In the genomic region with DNA sequence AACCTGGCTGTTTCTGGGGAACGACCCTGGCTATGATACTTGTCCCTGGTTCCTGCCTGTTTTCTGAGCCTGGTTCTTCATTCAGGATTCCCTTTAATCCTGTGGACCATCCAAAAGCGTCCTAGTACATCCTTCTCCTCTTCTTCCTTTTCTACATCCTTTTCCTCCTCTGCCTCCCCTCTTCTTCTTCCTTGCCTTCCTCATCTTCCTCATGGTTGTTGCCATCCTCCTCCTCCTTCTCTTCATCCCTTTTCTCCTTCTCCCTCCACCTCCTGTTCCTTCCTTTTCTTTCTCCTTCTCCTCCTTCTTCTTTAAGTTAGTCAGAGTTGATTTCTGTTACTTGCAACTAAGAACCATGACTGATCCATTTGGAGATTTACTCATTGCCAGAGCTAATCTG, we compare ENCODE assay signal across 29 cellular contexts.
"Had no signal": no experiment of that assay in that cellular context is flagged by ENCODE, and none has a peak within 500 bp of the region (broad histone marks: within the 10 kb centered on the region; RNA-seq: fewer than 3 reads in every experiment).

No MANE protein-coding gene starts in this region.

- H3K27ac ChIP-seq: body of pancreas, breast epithelium, Peyer's patch, RWPE1 had no signal

- DNase-seq: activated CD4-positive, alpha-beta T cell treated with anti-CD3 and anti-CD28 coated beads, Interleukin-2, amount 10 ng/mL, durations not matched to agents 24 days and 14 days; activated CD4-positive, alpha-beta T cell treated with anti-CD3 and anti-CD28 coated beads, Interleukin-2, amount 50 U/mL, for 4 hours; activated CD8-positive, alpha-beta T cell treated with anti-CD3 and anti-CD28 coated beads for 36 hours; activated effector memory CD4-positive, alpha-beta T cell treated with anti-CD3 and anti-CD28 coated beads, Interleukin-2, amount 50 U/mL, for 16 hours; activated naive CD4-positive, alpha-beta T cell; activated naive CD4-positive, alpha-beta T cell treated with anti-CD3 and anti-CD28 coated beads, Interleukin-2, amount 50 U/mL, for 16 hours; activated naive CD8-positive, alpha-beta T cell treated with anti-CD3 and anti-CD28 coated beads for 36 hours; activated T-cell treated with anti-CD3 and anti-CD28 coated beads, Interleukin-2, amount 50 U/mL, for 1 hour; activated T-cell treated with anti-CD3 and anti-CD28 coated beads, Interleukin-2, amount 50 U/mL, for 72 hours; amygdala; body of pancreas; NCI-H1092 treated with DMSO at 0.1 percent for 48 hours; NCI-H146; NCI-H187; NCI-H2081; NCI-H226; NCI-H524 treated with DMSO at 0.1 percent for 48 hours; NK-92 treated with Interleukin-12 subunit alpha and Interleukin-12 subunit beta, amount 100 ng/mL, for 24 hours; PC-3; Peyer's patch; SIG-M5; SW 1271; T-helper 1 cell; T-helper 2 cell; T-helper 9 cell had no signal

- H3K27me3 ChIP-seq: body of pancreas, breast epithelium, Peyer's patch had no signal

- H3K4me3 ChIP-seq: body of pancreas, breast epithelium, Peyer's patch had no signal

- H3K4me1 ChIP-seq: body of pancreas, breast epithelium, Peyer's patch had no signal

- ATAC-seq: activated CD8-positive, alpha-beta T cell treated with anti-CD3 and anti-CD28 coated beads for 36 hours; activated T-cell treated with anti-CD3 and anti-CD28 coated beads, Interleukin-2, amount 50 U/mL, for 72 hours; activated T-helper 17 cell treated with anti-CD3 and anti-CD28 coated beads, Interleukin-2, amount 50 U/mL, for 72 hours; body of pancreas; PC-3; Right ventricle myocardium inferior had no signal

- H3K36me3 ChIP-seq: breast epithelium, Peyer's patch had no signal

- H3K9me3 ChIP-seq: body of pancreas, breast epithelium, Peyer's patch had no signal
